8 cellular contexts compared by ENCODE assay signal in the genomic region with DNA sequence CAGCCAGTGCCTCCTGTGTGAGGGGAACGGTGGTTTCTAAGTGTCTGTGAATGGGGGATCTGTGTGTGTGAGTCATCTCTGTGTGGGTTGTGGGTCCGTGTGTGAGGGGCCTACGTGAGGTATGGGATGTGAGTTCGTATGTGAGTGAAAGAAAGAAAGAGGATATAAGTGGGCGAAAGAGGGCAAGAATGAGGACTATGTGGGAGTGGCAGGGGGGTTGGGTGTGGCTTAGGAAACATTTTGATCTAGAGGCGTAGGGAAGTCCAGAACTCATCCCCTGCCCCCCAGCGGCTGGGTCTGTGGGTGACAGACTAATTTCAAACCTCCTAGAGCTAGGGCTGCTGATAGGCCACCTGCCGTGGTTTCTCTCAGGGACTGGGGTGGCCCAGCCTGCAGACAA. TPM values are rescaled to one million over a fixed set of nuclear protein-coding genes. Genes with fewer than 3 reads are reported as not detected.
DNase-seq lines count a peak whose midpoint lies in the region; ATAC-seq and TF ChIP-seq lines count a peak whose summit lies in the region.

No MANE protein-coding gene starts in this region.

- 93% methylated on average over 7 to 8 of the region's 8 CpGs for WGBS in endodermal cell (ENCODE audit: insufficient coverage in 1 of 2, insufficient read length in 1 of 2), 2 experiments

- peaks cover 42% of the 10 kb centered on the region for H3K36me3 Mint-ChIP-seq in endodermal cell (ENCODE audit: low read depth)

- no peaks in the 10 kb centered on the region for H3K4me1 Mint-ChIP-seq in endodermal cell

- no peak overlapping the region for H3K9ac ChIP-seq in endodermal cell (ENCODE audit: extremely low read depth, low read length, poor library complexity, severe bottlenecking)

- H3K27ac ChIP-seq in endodermal cell (ENCODE audit: low read depth, low read length) = no peak overlapping the region

- no peaks in the 10 kb centered on the region for H3K9me3 Mint-ChIP-seq in endodermal cell

- H3K27me3 Mint-ChIP-seq in endodermal cell (ENCODE audit: insufficient read depth) = no peaks in the 10 kb centered on the region

- TF ChIP-seq CTCF in GM12875 (IDR thresholded peaks at IDR 0.05; ENCODE audit: borderline replicate concordance, insufficient read depth, low read depth, low read length) (peak; percentile 51; the same call in 1 of the 2 replicates), endodermal cell (conservative IDR thresholded peaks at IDR 0.05) (no peak)

- DNase-seq in OCI-M2 (lab: John Stamatoyannopoulos, UW; ENCODE audit: unreplicated experiment) (peak; percentile 58), endodermal cell (no peak), NCI-H187 treated with DMSO at 0.1 percent for 48 hours (lab: John Stamatoyannopoulos, UW) (no peak), NCI-H2227 treated with DMSO at 0.1 percent for 48 hours (lab: John Stamatoyannopoulos, UW) (no peak), D341Med (ENCODE audit: low spot score) (no peak), COLO668 (lab: John Stamatoyannopoulos, UW; ENCODE audit: unreplicated experiment) (no peak)

- H3K4me3 ChIP-seq in GM12875 (ENCODE audit: low read depth, low read length) (no peak overlapping the region), endodermal cell (ENCODE audit: low read length) (no peak overlapping the region)

- H3K27ac Mint-ChIP-seq in endodermal cell = peak overlapping the region; percentile 31

- H3K36me3 ChIP-seq in endodermal cell (ENCODE audit: control insufficient read depth, insufficient read depth, low read length) = peaks cover 60% of the 10 kb centered on the region

- no peak overlapping the region for H3K4me3 Mint-ChIP-seq in endodermal cell

- ATAC-seq in HG02610 (IDR thresholded peaks at IDR 0.05; ENCODE audit: unreplicated experiment) = peak; percentile 84

- H3K4me1 ChIP-seq in endodermal cell (ENCODE audit: control insufficient read depth, insufficient read depth, low read length) = no peaks in the 10 kb centered on the region

- H3K9me3 ChIP-seq in endodermal cell (ENCODE audit: control insufficient read depth, low read length) = no peaks in the 10 kb centered on the region

- H3K27me3 ChIP-seq in endodermal cell (ENCODE audit: control insufficient read depth, insufficient read depth, low read length, poor library complexity, severe bottlenecking) = no peaks in the 10 kb centered on the region

RNA-seq across cellular contexts. Expression of gene DHX35, which starts 35.5 kb away (rescaled TPM):
- total RNA-seq in endodermal cell = 10 to 100 TPM; 12.2 to 16.1 TPM
- 18.9 TPM for polyA plus RNA-seq in endodermal cell (2013, experiment 1 of 2)
- 16.1 TPM for polyA plus RNA-seq in endodermal cell (2013, experiment 2 of 2)
